In genomic region chr17:80981062-80981902, GRCh38 we compare ENCODE assay signal across 8 cellular contexts. TPM values are rescaled to one million over a fixed set of nuclear protein-coding genes. Genes with fewer than 3 reads are reported as not detected.
A peak's percentile ranks its signal among the peaks of the same experiment; 100 is the strongest.
DNase-seq lines count a peak whose midpoint lies in the region; ATAC-seq, FAIRE-seq and TF ChIP-seq lines count a peak whose summit lies in the region.

No MANE protein-coding gene starts in this region.

- intact Hi-C loops in transverse colon (cut with DNase I; ENCODE audit: low total_unique reads) = loop anchor here (2.0 to 5.0 kb wide), 2 partner anchors 119 to 554 kb away; no protein-coding TSS in a partner anchor

- peaks cover 12% of the 10 kb centered on the region for H3K4me1 ChIP-seq in NT2/D1 (ENCODE audit: insufficient read depth, insufficient read length)
- H3K4me1 ChIP-seq in astrocyte (ENCODE audit: insufficient read depth, low read length) = peaks cover 28% of the 10 kb centered on the region
- peaks cover 3 to 10% (median 9%) of the 10 kb centered on the region in 4 donors for H3K4me1 ChIP-seq in transverse colon

- no peaks in the 10 kb centered on the region for H3K79me2 ChIP-seq in astrocyte (ENCODE audit: insufficient read depth, low read length)

- no peak for TF ChIP-seq POLR2A in transverse colon (IDR thresholded peaks at IDR 0.05)

- no peak for FAIRE-seq in astrocyte (lab: Jason Lieb, UNC)

- H3K36me3 Mint-ChIP-seq in astrocyte (ENCODE audit: low read depth, unreplicated experiment) = no peaks in the 10 kb centered on the region

- H4K20me1 ChIP-seq in astrocyte (ENCODE audit: insufficient read depth, low read length) = no peaks in the 10 kb centered on the region

- peaks cover 10% of the 10 kb centered on the region for H3K4me1 Mint-ChIP-seq in astrocyte (ENCODE audit: low read depth, unreplicated experiment)

- POLR2A ChIA-PET in GM10248 (lab: Yijun Ruan, JAX) = no interaction called here

- peak overlapping the region; percentile 75 for H3K4me3 Mint-ChIP-seq in astrocyte (ENCODE audit: unreplicated experiment)

- 0 to 16% methylated on average over 2 to 22 of the region's 65 CpGs for WGBS in transverse colon (ENCODE audit: low coverage in 1 of 2), 2 donors

- no peak overlapping the region for H3K27ac ChIP-seq in astrocyte (ENCODE audit: low read depth, low read length)
- H3K27ac ChIP-seq in transverse colon = no peak overlapping the region

- in situ Hi-C loops in transverse colon (cut with MboI; ENCODE audit: low pct_ligation_motif_present in 1 of 4, low pct_unique_long_range_greater_than_20kb in 1 of 4, low sequenced_read_pairs in 3 of 4) = loop anchor here in 2 of 4 donors (10.0 kb wide), 2 partner anchors 546 to 556 kb away; no protein-coding TSS in a partner anchor

- H3K27me3 ChIP-seq in NT2/D1 (ENCODE audit: insufficient read depth, insufficient read length) = peaks cover 14% of the 10 kb centered on the region
- no peaks in the 10 kb centered on the region for H3K27me3 ChIP-seq in astrocyte (ENCODE audit: insufficient read depth, low read length)
- H3K27me3 ChIP-seq in transverse colon = peaks cover 16% of the 10 kb centered on the region

- H3K36me3 ChIP-seq in NT2/D1 (ENCODE audit: insufficient read depth, insufficient read length, low read length) (no peaks in the 10 kb centered on the region), astrocyte (ENCODE audit: insufficient read depth, low read length) (no peaks in the 10 kb centered on the region), transverse colon (no peaks in the 10 kb centered on the region)

- TF ChIP-seq EP300 in transverse colon (IDR thresholded peaks at IDR 0.05; ENCODE audit: low read depth) = no peak

- H3K9ac ChIP-seq in NT2/D1 (ENCODE audit: insufficient read length, low read depth) (peak overlapping the region; percentile 63), astrocyte (ENCODE audit: low read length) (no peak overlapping the region)

- H3K9me3 ChIP-seq in NT2/D1 (ENCODE audit: insufficient read depth, low read length) (peaks cover 3% of the 10 kb centered on the region; the same call in 1 of the 2 replicates), astrocyte (ENCODE audit: insufficient read depth, low read depth, low read length) (peaks cover 3% of the 10 kb centered on the region), transverse colon (no peaks in the 10 kb centered on the region)

- H3K27me3 Mint-ChIP-seq in astrocyte (ENCODE audit: low read depth, unreplicated experiment) = peaks cover 5% of the 10 kb centered on the region

- no peaks in the 10 kb centered on the region for H3K9me3 Mint-ChIP-seq in astrocyte (ENCODE audit: unreplicated experiment)

- H3K4me3 ChIP-seq in NT2/D1 (ENCODE audit: insufficient read length, low read depth) (peak overlapping the region; percentile 10), astrocyte (ENCODE audit: insufficient read depth, low read depth, low read length) (peak overlapping the region; percentile 5), transverse colon (peak overlapping the region in 2 of 4 donors; percentile 14 to 34)

- ATAC-seq in HG02759 (IDR thresholded peaks at IDR 0.05; ENCODE audit: unreplicated experiment) = no peak

- peak; percentile 80 for DNase-seq in GM10248 (ENCODE audit: extremely low spot score)
- no peak for DNase-seq in NT2/D1 (ENCODE audit: low read depth, low spot score)
- no peak for DNase-seq in astrocyte (ENCODE audit: low read depth)
- DNase-seq in left kidney (ENCODE audit: low read depth, low spot score) = peak; percentile 61
- DNase-seq in transverse colon = no peak
- no peak for DNase-seq in SKM-1 (lab: John Stamatoyannopoulos, UW; ENCODE audit: unreplicated experiment)
- no peak for DNase-seq in cerebellar nuclear complex (lab: John Stamatoyannopoulos, UW)

- no peak overlapping the region for H2AFZ ChIP-seq in astrocyte (ENCODE audit: low read depth, low read length)

- H3K27ac Mint-ChIP-seq in astrocyte (ENCODE audit: unreplicated experiment) = no peak overlapping the region

- CTCF ChIA-PET in GM10248 (lab: Yijun Ruan, JAX) = interaction anchor here (0.6 to 2.2 kb wide), 3 partner anchors 526 to 880 kb away, joined by 3 to 9 read pairs (median 4); partner anchors contain the start of gene GAA

- peak overlapping the region; percentile 63 for H3K4me2 ChIP-seq in astrocyte (ENCODE audit: low read length)

- TF ChIP-seq CTCF in GM10248 (IDR thresholded peaks at IDR 0.05; ENCODE audit: control extremely low read depth, extremely low read depth, low read depth, missing control alignments) = peak; percentile 88
- TF ChIP-seq CTCF in astrocyte (IDR thresholded peaks at IDR 0.05; ENCODE audit: insufficient read depth, low read depth, low read length) = peak; percentile 28
- TF ChIP-seq CTCF in transverse colon (IDR thresholded peaks at IDR 0.05) = peak; percentile 28 to 84 (median 77)

RNA-seq across cellular contexts. Expression of gene CHMP6, which starts 10.4 kb away (rescaled TPM):
- total RNA-seq in astrocyte = 16.8 and 19.0 TPM in 2 replicates
- total RNA-seq in transverse colon = 100 to 1,000 TPM in 1 of 4 donors, 10 to 100 TPM in 3; 38.6 to 107 (median 41.7) TPM

RNA-seq across cellular contexts. Expression of gene BAIAP2, which starts 53.7 kb away (rescaled TPM):
- 43.3 and 51.4 TPM in 2 replicates for total RNA-seq in astrocyte
- total RNA-seq in transverse colon = 10 to 100 TPM; 11.7 to 62.1 (median 39.6) TPM

Comparison
In these comparisons a context has a peak if more than half of its experiments do, and no peak if none do; other contexts are left out.
1. DNase-seq: peak in GM10248 (single experiment) and left kidney (single experiment); none in NT2/D1 (single experiment), astrocyte (single experiment), transverse colon (single experiment), SKM-1 (single experiment) and cerebellar nuclear complex (0 of 2).
2. CTCF ChIP-seq: peak in every context shown above with its lines; median percentile 88 in GM10248; 77 in transverse colon; 28 in astrocyte.